Comparison of ENCODE assay signal across 15 cellular contexts in the genomic region with DNA sequence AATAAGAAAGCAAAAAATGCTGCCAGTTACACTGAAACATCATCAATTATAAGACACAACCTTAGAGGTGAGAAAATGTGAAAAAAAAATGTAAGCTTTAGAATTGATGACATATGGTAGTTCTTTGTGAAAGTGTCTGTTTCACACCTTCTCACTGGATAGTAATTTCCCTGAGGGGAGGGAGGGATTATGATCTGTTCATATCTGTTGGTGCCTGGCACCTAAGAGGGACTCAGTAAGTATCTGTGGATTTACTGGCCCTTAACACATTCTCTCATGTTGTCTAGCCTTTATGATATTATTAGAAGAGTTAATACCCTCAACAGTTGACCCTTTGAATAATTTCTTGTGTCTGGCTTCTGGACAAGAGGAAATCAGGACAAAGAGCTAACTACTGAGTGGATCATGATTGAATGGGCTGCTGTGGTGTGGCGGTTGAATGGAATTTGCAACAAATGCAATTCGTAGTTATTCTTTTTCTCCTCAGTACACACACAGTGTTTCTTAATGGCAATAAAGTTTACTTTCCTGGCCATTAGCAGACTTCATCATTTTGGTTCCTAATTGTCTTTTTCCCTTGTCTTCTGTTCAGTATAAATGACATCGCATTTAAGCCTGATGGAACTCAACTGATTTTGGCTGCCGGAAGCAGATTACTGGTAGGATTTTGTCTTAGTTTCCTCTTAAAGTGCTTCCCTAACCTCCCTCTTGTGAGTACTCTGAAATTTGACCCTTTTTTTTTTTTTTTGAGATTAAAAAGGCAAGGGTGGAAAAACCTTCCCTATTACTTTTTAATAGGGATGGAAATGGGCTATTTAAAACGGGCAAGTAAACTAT. TPM values are rescaled to one million over a fixed set of nuclear protein-coding genes. Genes with fewer than 3 reads are reported as not detected.
DNase-seq lines count a peak whose midpoint lies in the region; ATAC-seq, FAIRE-seq and TF ChIP-seq lines count a peak whose summit lies in the region.
"Had no signal": no experiment of that assay in that cellular context is flagged by ENCODE, and none has a peak within 500 bp of the region (broad histone marks: within the 10 kb centered on the region; RNA-seq: fewer than 3 reads in every experiment).

No MANE protein-coding gene starts in this region.

- no peaks in the 10 kb centered on the region for H3K27me3 Mint-ChIP-seq in neural crest cell (ENCODE audit: low read depth)
- H3K27me3 Mint-ChIP-seq in effector memory CD8-positive, alpha-beta T cell: no peaks in the 10 kb centered on the region

- no peaks in the 10 kb centered on the region for H3K36me3 ChIP-seq in bronchial epithelial cell (ENCODE audit: control insufficient read depth, insufficient read depth, low read length)

- H3K4me1 Mint-ChIP-seq in neural crest cell: peaks cover 28% of the 10 kb centered on the region
- no peaks in the 10 kb centered on the region for H3K4me1 Mint-ChIP-seq in effector memory CD8-positive, alpha-beta T cell (ENCODE audit: low read depth in 2 of 2)

- peak overlapping the region; percentile 52 for H3K27ac Mint-ChIP-seq in neural crest cell (ENCODE audit: unreplicated experiment)
- peak overlapping the region in 1 of 2 donors; percentile 6 for H3K27ac Mint-ChIP-seq in effector memory CD8-positive, alpha-beta T cell

- no peaks in the 10 kb centered on the region for H3K27me3 ChIP-seq in bronchial epithelial cell (ENCODE audit: control insufficient read depth, insufficient read depth, low read length)
- H3K27me3 ChIP-seq: BE2C, dorsolateral prefrontal cortex, spleen had no signal

- TF ChIP-seq CTCF in bronchial epithelial cell (IDR thresholded peaks at IDR 0.05; ENCODE audit: insufficient read depth, low read length, severe bottlenecking) (no peak), neural crest cell (conservative IDR thresholded peaks at IDR 0.05) (no peak)

- H3K9me3 Mint-ChIP-seq in neural crest cell: no peaks in the 10 kb centered on the region
- H3K9me3 Mint-ChIP-seq in effector memory CD8-positive, alpha-beta T cell: no peaks in the 10 kb centered on the region

- H3K4me3 Mint-ChIP-seq in neural crest cell: no peak overlapping the region
- H3K4me3 Mint-ChIP-seq in effector memory CD8-positive, alpha-beta T cell: no peak overlapping the region

- no peak for FAIRE-seq in bronchial epithelial cell (lab: Jason Lieb, UNC)
- FAIRE-seq: GM12891, keratinocyte had no signal

- peaks cover 15% of the 10 kb centered on the region for H3K36me3 Mint-ChIP-seq in neural crest cell (ENCODE audit: low read depth)
- H3K36me3 Mint-ChIP-seq in effector memory CD8-positive, alpha-beta T cell (ENCODE audit: insufficient read depth): no peaks in the 10 kb centered on the region

- no peak for ATAC-seq in effector memory CD8-positive, alpha-beta T cell (replicated peaks)
- ATAC-seq: activated CD4-positive, CD25-positive, alpha-beta regulatory T cell treated with anti-CD3 and anti-CD28 coated beads, Interleukin-2, amount 50 U/mL, for 24 hours had no signal

- peak; percentile 68 for DNase-seq in NCI-H2171 treated with DMSO at 0.1 percent for 48 hours (lab: John Stamatoyannopoulos, UW)
- peak; percentile 68 for DNase-seq in bronchial epithelial cell (ENCODE audit: low read depth)
- no peak for DNase-seq in neural crest cell (ENCODE audit: low read depth, low spot score)
- DNase-seq in NCI-H69 (lab: John Stamatoyannopoulos, UW): no peak
- no peak for DNase-seq in effector memory CD8-positive, alpha-beta T cell
- DNase-seq in effector CD8-positive, alpha-beta T cell (lab: John Stamatoyannopoulos, UW): no peak
- DNase-seq: BE2C, dorsolateral prefrontal cortex, NCI-H187 treated with DMSO at 0.1 percent for 48 hours, SK-N-SH, spleen had no signal

- no peak overlapping the region for H3K4me3 ChIP-seq in bronchial epithelial cell (ENCODE audit: low read depth, low read length)
- H3K4me3 ChIP-seq: dorsolateral prefrontal cortex, spleen had no signal

RNA-seq across cellular contexts. Expression of gene IFT122, which starts 9.5 kb away (rescaled TPM):
- total RNA-seq in bronchial epithelial cell (5.9 and 10.0 TPM in 2 replicates), neural crest cell (44.9 and 49.3 TPM in 2 replicates)

RNA-seq across cellular contexts. Expression of gene MBD4, which starts 9.7 kb away (rescaled TPM):
- total RNA-seq in bronchial epithelial cell (11.3 and 24.5 TPM in 2 replicates), neural crest cell (37.8 and 39.5 TPM in 2 replicates)

RNA-seq across cellular contexts. Expression of gene EFCAB12, which starts 21.1 kb away (rescaled TPM):
- total RNA-seq in bronchial epithelial cell: not detected in 2 replicates
- total RNA-seq in neural crest cell: 3.1 and 4.0 TPM in 2 replicates
- total RNA-seq: Daoy had no signal

Comparison
In these comparisons a context has a peak if more than half of its experiments do, and no peak if none do; other contexts are left out.
1. DNase-seq: peak in NCI-H2171 treated with DMSO at 0.1 percent for 48 hours (single experiment) and bronchial epithelial cell (single experiment); none in neural crest cell (single experiment), NCI-H69 (single experiment), effector memory CD8-positive, alpha-beta T cell (0 of 3) and effector CD8-positive, alpha-beta T cell (single experiment).